17 cellular contexts compared by ENCODE assay signal in genomic region chr13:93466502-93467036, GRCh38.
DNase-seq lines count a peak whose midpoint lies in the region; ATAC-seq, FAIRE-seq and TF ChIP-seq lines count a peak whose summit lies in the region.
"Had no signal": no experiment of that assay in that cellular context is flagged by ENCODE, and none has a peak within 500 bp of the region (broad histone marks: within the 10 kb centered on the region; RNA-seq: fewer than 3 reads in every experiment).

No MANE protein-coding gene starts in this region.

- no peaks in the 10 kb centered on the region for H3K27me3 Mint-ChIP-seq in naive thymus-derived CD4-positive, alpha-beta T cell
- H3K27me3 Mint-ChIP-seq: IgD-negative memory B cell had no signal

- H3K4me1 ChIP-seq in A549 (no peaks in the 10 kb centered on the region), adipocyte (ENCODE audit: control insufficient read depth, insufficient read depth, low read length) (peaks cover 6% of the 10 kb centered on the region), liver (ENCODE audit: control insufficient read depth in 4 of 4, insufficient read depth in 4 of 4, low read length in 3 of 4) (no peaks in the 10 kb centered on the region)
- no peaks in the 10 kb centered on the region for H3K4me1 ChIP-seq in naive thymus-derived CD4-positive, alpha-beta T cell (ENCODE audit: control insufficient read depth in 2 of 2, insufficient read depth in 2 of 2, low read length in 2 of 2)

- no peaks in the 10 kb centered on the region for H3K9me3 ChIP-seq in A549
- H3K9me3 ChIP-seq in adipocyte (ENCODE audit: control insufficient read depth, low read length): peaks cover 12% of the 10 kb centered on the region
- H3K9me3 ChIP-seq in liver (ENCODE audit: control insufficient read depth in 4 of 4, low read length in 3 of 4): peaks cover 0 to 11% (median 0%) of the 10 kb centered on the region in 4 donors
- no peaks in the 10 kb centered on the region for H3K9me3 ChIP-seq in naive thymus-derived CD4-positive, alpha-beta T cell (ENCODE audit: control insufficient read depth in 2 of 3, low read length in 3 of 3)

- H3K4me1 Mint-ChIP-seq in naive thymus-derived CD4-positive, alpha-beta T cell: no peaks in the 10 kb centered on the region
- H3K4me1 Mint-ChIP-seq: CD14-positive monocyte, IgD-negative memory B cell had no signal

- H3K27me3 ChIP-seq in adipocyte (replicated peaks; ENCODE audit: control insufficient read depth, insufficient read depth, low read length): no peaks in the 10 kb centered on the region
- no peaks in the 10 kb centered on the region for H3K27me3 ChIP-seq in liver (ENCODE audit: control insufficient read depth in 4 of 4, insufficient read depth in 4 of 4, low read length in 3 of 4)
- H3K27me3 ChIP-seq in naive thymus-derived CD4-positive, alpha-beta T cell (ENCODE audit: control insufficient read depth in 2 of 2, insufficient read depth in 2 of 2, low read length in 2 of 2): no peaks in the 10 kb centered on the region

- no peak for TF ChIP-seq EP300 in A549 (IDR thresholded peaks at IDR 0.05)

- POLR2A ChIA-PET in A549 (lab: Yijun Ruan, JAX): no interaction called here
- POLR2A ChIA-PET in naive thymus-derived CD4-positive, alpha-beta T cell (lab: Charles Lee): no interaction called here

- TF ChIP-seq RAD21 in A549 (conservative IDR thresholded peaks at IDR 0.05 in 1 of 2, IDR thresholded peaks at IDR 0.05 in 1 of 2) (no peak), liver (IDR thresholded peaks at IDR 0.05) (peak in 1 of 2 donors; percentile 48)

- no peaks in the 10 kb centered on the region for H3K36me3 Mint-ChIP-seq in naive thymus-derived CD4-positive, alpha-beta T cell
- H3K36me3 Mint-ChIP-seq: CD14-positive monocyte; CD8-positive, alpha-beta T cell; IgD-negative memory B cell had no signal

- no peak for TF ChIP-seq POLR2A in A549 (IDR thresholded peaks at IDR 0.05; ENCODE audit: low read length)

- CTCF ChIA-PET in A549 (lab: Yijun Ruan, JAX): no interaction called here
- CTCF ChIA-PET in naive thymus-derived CD4-positive, alpha-beta T cell (lab: Charles Lee): no interaction called here

- H3K27ac ChIP-seq in A549 (no peak overlapping the region), liver (ENCODE audit: low read depth in 1 of 2, low read length in 2 of 2) (no peak overlapping the region)
- H3K27ac ChIP-seq in naive thymus-derived CD4-positive, alpha-beta T cell (ENCODE audit: low read depth, low read length): no peak overlapping the region

- H3K4me3 ChIP-seq in A549: no peak overlapping the region
- no peak overlapping the region for H3K4me3 ChIP-seq in adipocyte (ENCODE audit: low read length)
- H3K4me3 ChIP-seq in fibroblast of pulmonary artery (replicated peaks; ENCODE audit: low read depth, low read length): no peak overlapping the region
- H3K4me3 ChIP-seq in liver (ENCODE audit: low read depth in 1 of 3, low read length in 3 of 3): no peak overlapping the region
- H3K4me3 ChIP-seq in naive thymus-derived CD4-positive, alpha-beta T cell (ENCODE audit: low read length): no peak overlapping the region
- H3K4me3 ChIP-seq: GM23338 had no signal

- H3K36me3 ChIP-seq in adipocyte (ENCODE audit: control insufficient read depth, insufficient read depth, low read length, severe bottlenecking) (no peaks in the 10 kb centered on the region), liver (ENCODE audit: control insufficient read depth in 4 of 4, insufficient read depth in 3 of 4, low read depth in 1 of 4, low read length in 3 of 4) (no peaks in the 10 kb centered on the region)
- H3K36me3 ChIP-seq in naive thymus-derived CD4-positive, alpha-beta T cell (ENCODE audit: control insufficient read depth in 2 of 3, insufficient read depth in 3 of 3, low read length in 3 of 3): no peaks in the 10 kb centered on the region

- H3K4me3 Mint-ChIP-seq in naive thymus-derived CD4-positive, alpha-beta T cell: no peak overlapping the region
- H3K4me3 Mint-ChIP-seq: CD14-positive monocyte; CD8-positive, alpha-beta T cell; GM23338; IgD-negative memory B cell had no signal

- no peak overlapping the region for H3K9ac ChIP-seq in adipocyte (ENCODE audit: low read length)
- H3K9ac ChIP-seq in liver (ENCODE audit: low read depth in 1 of 2, low read length in 2 of 2): no peak overlapping the region

- H3K9me3 Mint-ChIP-seq in naive thymus-derived CD4-positive, alpha-beta T cell: peaks cover 0 to 23% (median 4%) of the 10 kb centered on the region in 11 donors

- no peak overlapping the region for H3K4me2 ChIP-seq in A549
- H3K4me2 ChIP-seq: GM23338 had no signal

- FAIRE-seq in A549 (lab: Jason Lieb, UNC): no peak
- FAIRE-seq: A204.1, GM18507 had no signal

- DNase-seq in A549 (ENCODE audit: low read depth in 1 of 2, low spot score in 1 of 2): no peak
- DNase-seq in adipocyte (ENCODE audit: low read depth): peak; percentile 23
- DNase-seq in fibroblast of pulmonary artery (ENCODE audit: low read depth): peak; percentile 31
- DNase-seq in 8988T: no peak
- DNase-seq in NCI-H2107 treated with DMSO at 0.1 percent for 48 hours (lab: John Stamatoyannopoulos, UW; ENCODE audit: unreplicated experiment): no peak
- DNase-seq in NCI-H2107 (lab: John Stamatoyannopoulos, UW): no peak
- DNase-seq in naive thymus-derived CD4-positive, alpha-beta T cell: no peak
- DNase-seq: CD8-positive, alpha-beta T cell; COR-L47; DMS53; H7 had no signal

- no peak for ATAC-seq in A549
- ATAC-seq in naive thymus-derived CD4-positive, alpha-beta T cell: no peak
- ATAC-seq: CD8-positive, alpha-beta T cell; GM23338 had no signal

- TF ChIP-seq CTCF in A549 (IDR thresholded peaks at IDR 0.05) (no peak), fibroblast of pulmonary artery (IDR thresholded peaks at IDR 0.05; ENCODE audit: low read length, missing control alignments) (no peak), liver (IDR thresholded peaks at IDR 0.05; ENCODE audit: low read depth, low read length, missing input control) (no peak)

- H3K27ac Mint-ChIP-seq in naive thymus-derived CD4-positive, alpha-beta T cell: no peak overlapping the region
- H3K27ac Mint-ChIP-seq: CD14-positive monocyte; CD8-positive, alpha-beta T cell; GM23338; IgD-negative memory B cell had no signal

- WGBS in A549 (ENCODE audit: missing lambda C conversion rate): 27% methylated on average over 3 of the region's 3 CpGs
- 46% methylated on average over 3 of the region's 3 CpGs for WGBS in liver

- intact Hi-C loops in naive thymus-derived CD4-positive, alpha-beta T cell (cut with micrococcal nuclease): no loop called here

TF ChIP-seq in A549, 52 proteins besides CTCF, POLR2A, EP300 and RAD21:
- peak; percentile 58 for TF ChIP-seq MAFK (IDR thresholded peaks at IDR 0.05; ENCODE audit: partially characterized antibody)
- TF ChIP-seq E2F6 (IDR thresholded peaks at IDR 0.05; ENCODE audit: borderline replicate concordance, low read depth): no peak
- TF ChIP-seq CEBPB (IDR thresholded peaks at IDR 0.05): 0 out of 4 replicates have a peak, but pooled peaks have one; percentile 7 to 22

TF ChIP-seq in liver, 16 proteins besides CTCF, POLR2A, EP300 and RAD21 (continues in another document):
- no peak for TF ChIP-seq NR2F2 (IDR thresholded peaks at IDR 0.05)
- TF ChIP-seq ZBTB33 (IDR thresholded peaks at IDR 0.05): peak; percentile 39
- no peak for TF ChIP-seq GABPA (IDR thresholded peaks at IDR 0.05 in 1 of 2, conservative IDR thresholded peaks at IDR 0.05 in 1 of 2)
- peak; percentile 14 for TF ChIP-seq FOXA2 (IDR thresholded peaks at IDR 0.05)
- TF ChIP-seq REST (IDR thresholded peaks at IDR 0.05): no peak
- peak in 1 of 2 donors; percentile 58 for TF ChIP-seq HNF4A (conservative IDR thresholded peaks at IDR 0.05)
- TF ChIP-seq MAX (IDR thresholded peaks at IDR 0.05): peak; percentile 51
- TF ChIP-seq SP1 (IDR thresholded peaks at IDR 0.05): no peak
- TF ChIP-seq JUND (IDR thresholded peaks at IDR 0.05): peak in 1 of 2 donors; percentile 14
- TF ChIP-seq HNF4G (IDR thresholded peaks at IDR 0.05): no peak

Comparison
In these comparisons a context has a peak if more than half of its experiments do, and no peak if none do; other contexts are left out.
1. DNase-seq: peak in adipocyte (single experiment) and fibroblast of pulmonary artery (single experiment); none in A549 (0 of 2), 8988T (single experiment), NCI-H2107 treated with DMSO at 0.1 percent for 48 hours (single experiment), NCI-H2107 (single experiment) and naive thymus-derived CD4-positive, alpha-beta T cell (0 of 9).